ENCODE assay signal across 8 cellular contexts in genomic region chrX:43557792-43558191, GRCh38.
DNase-seq lines count a peak whose midpoint lies in the region; ATAC-seq and TF ChIP-seq lines count a peak whose summit lies in the region.

No MANE protein-coding gene starts in this region.

- no peak overlapping the region for H3K4me3 Mint-ChIP-seq in activated T-helper 17 cell treated with anti-CD3 and anti-CD28 coated beads, Interleukin-2, amount 50 U/mL, for 72 hours

- DNase-seq in NCI-H2107 treated with DMSO at 0.1 percent for 48 hours (lab: John Stamatoyannopoulos, UW; ENCODE audit: unreplicated experiment) (peak; percentile 20), NCI-H2107 (lab: John Stamatoyannopoulos, UW) (no peak), NCI-H1092 (lab: John Stamatoyannopoulos, UW) (peak; percentile 46), T-helper 9 cell (peak; percentile 40), astrocyte of the cerebellum (ENCODE audit: low read depth) (peak; percentile 23), hypothalamus (lab: John Stamatoyannopoulos, UW) (peak in 26 of 51 donors; percentile 0 to 46 (median 12))
- peak; percentile 20 to 59 (median 23) for DNase-seq in stimulated activated CD4-positive, alpha-beta T cell treated with anti-CD3 and anti-CD28 coated beads, Interleukin-12 subunit alpha, Interleukin-12 subunit beta, amount 100 ng/mL, for 48 hours (ENCODE audit: low read depth in 2 of 3, low spot score in 1 of 3)

- H3K36me3 Mint-ChIP-seq in activated T-helper 17 cell treated with anti-CD3 and anti-CD28 coated beads, Interleukin-2, amount 50 U/mL, for 72 hours (ENCODE audit: low read depth) = no peaks in the 10 kb centered on the region

- H3K4me1 Mint-ChIP-seq in activated T-helper 17 cell treated with anti-CD3 and anti-CD28 coated beads, Interleukin-2, amount 50 U/mL, for 72 hours = no peaks in the 10 kb centered on the region

- H3K9me3 Mint-ChIP-seq in activated T-helper 17 cell treated with anti-CD3 and anti-CD28 coated beads, Interleukin-2, amount 50 U/mL, for 72 hours = no peaks in the 10 kb centered on the region

- no peak overlapping the region for H3K4me3 ChIP-seq in astrocyte of the cerebellum (ENCODE audit: low read depth, low read length)

- no peak for ATAC-seq in activated T-helper 17 cell treated with anti-CD3 and anti-CD28 coated beads, Interleukin-2, amount 50 U/mL, for 72 hours (replicated peaks)

- in situ Hi-C loops in astrocyte of the cerebellum (cut with HindIII; ENCODE audit: low sequenced_read_pairs) = no loop called here

- H3K27ac Mint-ChIP-seq in activated T-helper 17 cell treated with anti-CD3 and anti-CD28 coated beads, Interleukin-2, amount 50 U/mL, for 72 hours = no peak overlapping the region

- H3K27me3 Mint-ChIP-seq in activated T-helper 17 cell treated with anti-CD3 and anti-CD28 coated beads, Interleukin-2, amount 50 U/mL, for 72 hours = no peaks in the 10 kb centered on the region

- TF ChIP-seq CTCF in astrocyte of the cerebellum (IDR thresholded peaks at IDR 0.05; ENCODE audit: low read depth, low read length, missing control alignments) = peak; percentile 68
